16 cellular contexts compared by ENCODE assay signal in the genomic region with DNA sequence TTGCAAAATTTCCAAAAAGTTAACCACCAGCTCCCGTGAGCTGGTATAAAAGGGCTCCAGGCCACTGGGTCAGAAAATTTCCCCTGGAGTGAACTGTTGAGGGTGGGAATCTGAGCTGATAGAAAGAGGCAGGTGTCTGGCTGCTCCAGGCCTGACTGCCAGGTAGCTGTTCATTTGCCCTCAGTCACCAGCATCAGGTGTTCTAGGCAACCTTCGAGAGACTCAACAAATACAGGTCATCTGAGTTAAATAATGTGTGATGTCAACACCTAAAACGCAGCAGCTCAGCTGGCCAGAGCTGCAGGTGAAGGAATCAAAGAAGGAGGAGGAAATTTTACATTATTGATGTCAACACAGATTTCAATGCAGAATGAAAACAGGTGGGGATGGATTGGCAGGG. TPM values are rescaled to one million over a fixed set of nuclear protein-coding genes. Genes with fewer than 3 reads are reported as not detected.
DNase-seq lines count a peak whose midpoint lies in the region; ATAC-seq and TF ChIP-seq lines count a peak whose summit lies in the region.
"Had no signal": no experiment of that assay in that cellular context is flagged by ENCODE, and none has a peak within 500 bp of the region (broad histone marks: within the 10 kb centered on the region; RNA-seq: fewer than 3 reads in every experiment).

No MANE protein-coding gene starts in this region.

- H3K9me3 Mint-ChIP-seq in WTC11 = peaks cover 10% of the 10 kb centered on the region

- no peak overlapping the region for H3K4me3 Mint-ChIP-seq in WTC11
- H3K4me3 Mint-ChIP-seq: B cell had no signal

- no peaks in the 10 kb centered on the region for H3K4me1 Mint-ChIP-seq in WTC11
- H3K4me1 Mint-ChIP-seq: B cell had no signal

- CTCF ChIA-PET in WTC11 (lab: Charles Lee) = interaction anchor here (1.0 to 2.6 kb wide), 3 partner anchors 48 to 186 kb away, joined by 3 to 19 read pairs (median 5); no protein-coding TSS in a partner anchor

- no peak for TF ChIP-seq CTCF in WTC11 (IDR thresholded peaks at IDR 0.05)

- no peaks in the 10 kb centered on the region; the same call in none of the 2 replicates for H3K27me3 Mint-ChIP-seq in WTC11 (ENCODE audit: low read depth)

- POLR2A ChIA-PET in WTC11 (lab: Charles Lee) = no interaction called here

- H3K27ac Mint-ChIP-seq in WTC11 = peak overlapping the region; percentile 66; the same call in 1 of the 2 replicates
- H3K27ac Mint-ChIP-seq: B cell had no signal

- DNase-seq in NCI-H510A treated with DMSO at 0.1 percent for 48 hours (lab: John Stamatoyannopoulos, UW) (peak; percentile 60), NCI-H510A (lab: John Stamatoyannopoulos, UW) (no peak), NCI-H2029 (lab: John Stamatoyannopoulos, UW) (peak; percentile 84), WTC11 (ENCODE audit: low spot score) (no peak), NCI-H1694 (lab: John Stamatoyannopoulos, UW) (no peak), Kasumi-1 (lab: John Stamatoyannopoulos, UW) (no peak), C1 segment of cervical spinal cord (lab: John Stamatoyannopoulos, UW) (no peak)
- DNase-seq: GDM1, KG1, NCI-H1092 treated with DMSO at 0.1 percent for 48 hours, NCI-H1436 treated with DMSO at 0.1 percent for 48 hours, NCI-H226, NCI-H526 treated with DMSO at 0.1 percent for 48 hours had no signal

- ATAC-seq in WTC11 = no peak
- ATAC-seq: SK-N-SH treated with all-trans-retinoic acid at 6 μM for 48 hours had no signal

- H3K36me3 Mint-ChIP-seq in WTC11 = peaks cover 42% of the 10 kb centered on the region

TF ChIP-seq in WTC11, 78 proteins besides CTCF, POLR2A, EP300 and RAD21:
- TF ChIP-seq SMAD3 (CRISPR knock-in tag; IDR thresholded peaks at IDR 0.05; ENCODE audit: borderline replicate concordance) (no peak), NFATC4 (CRISPR knock-in tag; IDR thresholded peaks at IDR 0.05) (no peak), GRHL2 (CRISPR knock-in tag; IDR thresholded peaks at IDR 0.05; ENCODE audit: insufficient replicate concordance, severe bottlenecking) (no peak), CREM (CRISPR knock-in tag; IDR thresholded peaks at IDR 0.05) (no peak), SMAD4 (CRISPR knock-in tag; IDR thresholded peaks at IDR 0.05) (no peak), SOX15 (CRISPR knock-in tag; IDR thresholded peaks at IDR 0.05) (no peak), NR2C2 (CRISPR knock-in tag; IDR thresholded peaks at IDR 0.05) (no peak), HMGA2 (CRISPR knock-in tag; IDR thresholded peaks at IDR 0.05) (no peak), OVOL2 (CRISPR knock-in tag; IDR thresholded peaks at IDR 0.05; ENCODE audit: borderline replicate concordance) (no peak), ZNF232 (CRISPR knock-in tag; IDR thresholded peaks at IDR 0.05) (no peak), TEAD4 (CRISPR knock-in tag; IDR thresholded peaks at IDR 0.05) (no peak), CREB1 (CRISPR knock-in tag; IDR thresholded peaks at IDR 0.05) (no peak), FOXP1 (CRISPR knock-in tag; IDR thresholded peaks at IDR 0.05; ENCODE audit: borderline replicate concordance) (no peak), GABPB1 (CRISPR knock-in tag; IDR thresholded peaks at IDR 0.05) (no peak), ELF4 (CRISPR knock-in tag; IDR thresholded peaks at IDR 0.05; ENCODE audit: low read depth) (no peak)
- TF ChIP-seq, protein P1, sequence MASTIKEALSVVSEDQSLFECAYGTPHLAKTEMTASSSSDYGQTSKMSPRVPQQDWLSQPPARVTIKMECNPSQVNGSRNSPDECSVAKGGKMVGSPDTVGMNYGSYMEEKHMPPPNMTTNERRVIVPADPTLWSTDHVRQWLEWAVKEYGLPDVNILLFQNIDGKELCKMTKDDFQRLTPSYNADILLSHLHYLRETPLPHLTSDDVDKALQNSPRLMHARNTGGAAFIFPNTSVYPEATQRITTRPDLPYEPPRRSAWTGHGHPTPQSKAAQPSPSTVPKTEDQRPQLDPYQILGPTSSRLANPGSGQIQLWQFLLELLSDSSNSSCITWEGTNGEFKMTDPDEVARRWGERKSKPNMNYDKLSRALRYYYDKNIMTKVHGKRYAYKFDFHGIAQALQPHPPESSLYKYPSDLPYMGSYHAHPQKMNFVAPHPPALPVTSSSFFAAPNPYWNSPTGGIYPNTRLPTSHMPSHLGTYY (CRISPR knock-in tag; IDR thresholded peaks at IDR 0.05) = no peak
- TF ChIP-seq, protein P2, sequence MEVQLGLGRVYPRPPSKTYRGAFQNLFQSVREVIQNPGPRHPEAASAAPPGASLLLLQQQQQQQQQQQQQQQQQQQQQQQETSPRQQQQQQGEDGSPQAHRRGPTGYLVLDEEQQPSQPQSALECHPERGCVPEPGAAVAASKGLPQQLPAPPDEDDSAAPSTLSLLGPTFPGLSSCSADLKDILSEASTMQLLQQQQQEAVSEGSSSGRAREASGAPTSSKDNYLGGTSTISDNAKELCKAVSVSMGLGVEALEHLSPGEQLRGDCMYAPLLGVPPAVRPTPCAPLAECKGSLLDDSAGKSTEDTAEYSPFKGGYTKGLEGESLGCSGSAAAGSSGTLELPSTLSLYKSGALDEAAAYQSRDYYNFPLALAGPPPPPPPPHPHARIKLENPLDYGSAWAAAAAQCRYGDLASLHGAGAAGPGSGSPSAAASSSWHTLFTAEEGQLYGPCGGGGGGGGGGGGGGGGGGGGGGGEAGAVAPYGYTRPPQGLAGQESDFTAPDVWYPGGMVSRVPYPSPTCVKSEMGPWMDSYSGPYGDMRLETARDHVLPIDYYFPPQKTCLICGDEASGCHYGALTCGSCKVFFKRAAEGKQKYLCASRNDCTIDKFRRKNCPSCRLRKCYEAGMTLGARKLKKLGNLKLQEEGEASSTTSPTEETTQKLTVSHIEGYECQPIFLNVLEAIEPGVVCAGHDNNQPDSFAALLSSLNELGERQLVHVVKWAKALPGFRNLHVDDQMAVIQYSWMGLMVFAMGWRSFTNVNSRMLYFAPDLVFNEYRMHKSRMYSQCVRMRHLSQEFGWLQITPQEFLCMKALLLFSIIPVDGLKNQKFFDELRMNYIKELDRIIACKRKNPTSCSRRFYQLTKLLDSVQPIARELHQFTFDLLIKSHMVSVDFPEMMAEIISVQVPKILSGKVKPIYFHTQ (CRISPR knock-in tag; IDR thresholded peaks at IDR 0.05) = no peak
- TF ChIP-seq, protein P3, sequence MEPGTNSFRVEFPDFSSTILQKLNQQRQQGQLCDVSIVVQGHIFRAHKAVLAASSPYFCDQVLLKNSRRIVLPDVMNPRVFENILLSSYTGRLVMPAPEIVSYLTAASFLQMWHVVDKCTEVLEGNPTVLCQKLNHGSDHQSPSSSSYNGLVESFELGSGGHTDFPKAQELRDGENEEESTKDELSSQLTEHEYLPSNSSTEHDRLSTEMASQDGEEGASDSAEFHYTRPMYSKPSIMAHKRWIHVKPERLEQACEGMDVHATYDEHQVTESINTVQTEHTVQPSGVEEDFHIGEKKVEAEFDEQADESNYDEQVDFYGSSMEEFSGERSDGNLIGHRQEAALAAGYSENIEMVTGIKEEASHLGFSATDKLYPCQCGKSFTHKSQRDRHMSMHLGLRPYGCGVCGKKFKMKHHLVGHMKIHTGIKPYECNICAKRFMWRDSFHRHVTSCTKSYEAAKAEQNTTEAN (CRISPR knock-in tag; IDR thresholded peaks at IDR 0.05) = no peak
- TF ChIP-seq, protein P4, sequence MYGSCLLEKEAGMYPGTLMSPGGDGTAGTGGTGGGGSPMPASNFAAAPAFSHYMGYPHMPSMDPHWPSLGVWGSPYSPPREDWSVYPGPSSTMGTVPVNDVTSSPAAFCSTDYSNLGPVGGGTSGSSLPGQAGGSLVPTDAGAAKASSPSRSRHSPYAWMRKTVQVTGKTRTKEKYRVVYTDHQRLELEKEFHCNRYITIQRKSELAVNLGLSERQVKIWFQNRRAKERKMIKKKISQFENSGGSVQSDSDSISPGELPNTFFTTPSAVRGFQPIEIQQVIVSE (CRISPR knock-in tag; IDR thresholded peaks at IDR 0.05; ENCODE audit: borderline replicate concordance) = no peak
TF ChIP-seq in WTC11: peak in this region for 0.

RNA-seq across cellular contexts. Expression of a gene that starts 46.7 kb away (rescaled TPM):
- total RNA-seq in WTC11 (2021) = 31.7 to 41.8 TPM (median 34.3 TPM) in 3 replicates
- total RNA-seq: OCI-LY7 had no signal

Comparison
In these comparisons a context has a peak if more than half of its experiments do, and no peak if none do; other contexts are left out.
1. DNase-seq: peak in NCI-H510A treated with DMSO at 0.1 percent for 48 hours (single experiment) and NCI-H2029 (single experiment); none in NCI-H510A (single experiment), WTC11 (single experiment), NCI-H1694 (single experiment), Kasumi-1 (0 of 2) and C1 segment of cervical spinal cord (0 of 14).